10 cellular contexts compared by ENCODE assay signal in the genomic region with DNA sequence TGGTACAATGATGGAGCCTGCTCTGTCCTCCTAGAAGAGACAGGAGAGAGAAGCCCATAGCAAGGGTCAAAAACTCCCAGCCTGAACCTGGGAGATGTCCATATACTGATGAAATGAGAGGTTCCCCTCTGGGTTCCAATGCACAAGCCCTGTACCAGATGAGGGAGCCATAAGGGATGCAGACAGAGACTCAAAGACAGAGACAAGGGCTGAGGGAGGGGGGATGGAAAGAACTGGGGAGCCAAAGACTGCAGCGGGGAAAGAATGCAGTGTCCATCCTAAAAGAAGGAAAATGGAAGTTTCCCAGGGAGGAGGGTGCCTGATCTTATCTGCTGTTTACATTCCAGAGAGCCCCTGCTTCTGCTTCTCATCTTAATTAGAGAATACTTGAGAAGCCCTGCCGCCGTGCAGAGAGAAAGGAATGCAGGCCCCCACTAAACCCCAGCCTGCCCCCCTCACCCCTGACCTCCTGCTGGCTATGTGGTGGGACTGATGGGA. TPM values are rescaled to one million over a fixed set of nuclear protein-coding genes. Genes with fewer than 3 reads are reported as not detected.
DNase-seq lines count a peak whose midpoint lies in the region; ATAC-seq and TF ChIP-seq lines count a peak whose summit lies in the region.
"Had no signal": no experiment of that assay in that cellular context is flagged by ENCODE, and none has a peak within 500 bp of the region (broad histone marks: within the 10 kb centered on the region; RNA-seq: fewer than 3 reads in every experiment).

No MANE protein-coding gene starts in this region.

- TF ChIP-seq CTCF in upper lobe of right lung (IDR thresholded peaks at IDR 0.05) = peak; percentile 3

- no peaks in the 10 kb centered on the region for H3K4me1 Mint-ChIP-seq in activated T-helper 2 cell treated with anti-CD3 and anti-CD28 coated beads, Interferon-gamma antibody, Interleukin-2, Interleukin-4, amounts not matched to agents 10 μg/mL and 5 μg/mL and 100 μg/mL, durations not matched to agents 14 hours and 24 hours and 36 hours (ENCODE audit: low read depth)
- no peaks in the 10 kb centered on the region for H3K4me1 Mint-ChIP-seq in activated naive CD8-positive, alpha-beta T cell treated with anti-CD3 and anti-CD28 coated beads, Interleukin-2, amount 50 U/mL, for 24 hours

- no peaks in the 10 kb centered on the region for H3K4me1 ChIP-seq in upper lobe of right lung

- no peak overlapping the region for H3K4me3 Mint-ChIP-seq in activated T-helper 2 cell treated with anti-CD3 and anti-CD28 coated beads, Interferon-gamma antibody, Interleukin-2, Interleukin-4, amounts not matched to agents 10 μg/mL and 5 μg/mL and 100 μg/mL, durations not matched to agents 14 hours and 24 hours and 36 hours (ENCODE audit: low read depth)
- H3K4me3 Mint-ChIP-seq in activated naive CD8-positive, alpha-beta T cell treated with anti-CD3 and anti-CD28 coated beads, Interleukin-2, amount 50 U/mL, for 24 hours = no peak overlapping the region
- H3K4me3 Mint-ChIP-seq: neural crest cell had no signal

- no peaks in the 10 kb centered on the region for H3K9me3 Mint-ChIP-seq in activated T-helper 2 cell treated with anti-CD3 and anti-CD28 coated beads, Interferon-gamma antibody, Interleukin-2, Interleukin-4, amounts not matched to agents 10 μg/mL and 5 μg/mL and 100 μg/mL, durations not matched to agents 14 hours and 24 hours and 36 hours
- no peaks in the 10 kb centered on the region for H3K9me3 Mint-ChIP-seq in activated naive CD8-positive, alpha-beta T cell treated with anti-CD3 and anti-CD28 coated beads, Interleukin-2, amount 50 U/mL, for 24 hours
- H3K9me3 Mint-ChIP-seq: neural crest cell had no signal

- no peaks in the 10 kb centered on the region for H3K9me3 ChIP-seq in upper lobe of right lung

- no peak overlapping the region for H3K4me3 ChIP-seq in upper lobe of right lung

- DNase-seq in H4 (ENCODE audit: low spot score) (peak; percentile 33), left kidney (ENCODE audit: low read depth, low spot score) (peak; percentile 65), upper lobe of right lung (no peak), head of caudate nucleus (no peak)
- no peak for DNase-seq in activated T-helper 2 cell treated with anti-CD3 and anti-CD28 coated beads, Interferon-gamma antibody, Interleukin-2, Interleukin-4, amounts not matched to agents 10 μg/mL and 5 μg/mL and 100 μg/mL, durations not matched to agents 14 hours and 24 hours and 36 hours (ENCODE audit: low spot score)
- DNase-seq in activated naive CD8-positive, alpha-beta T cell treated with anti-CD3 and anti-CD28 coated beads, Interleukin-2, amount 50 U/mL, for 24 hours = no peak
- DNase-seq: activated CD4-positive, alpha-beta T cell treated with anti-CD3 and anti-CD28 coated beads for 4 hours; activated T-cell treated with anti-CD3 and anti-CD28 coated beads, Interleukin-2, amount 50 U/mL, for 48 hours had no signal

- ATAC-seq in SK-N-SH treated with all-trans-retinoic acid at 6 μM for 48 hours = peak; percentile 23
- no peak for ATAC-seq in upper lobe of right lung
- no peak for ATAC-seq in activated naive CD8-positive, alpha-beta T cell treated with anti-CD3 and anti-CD28 coated beads, Interleukin-2, amount 50 U/mL, for 24 hours

- intact Hi-C loops in upper lobe of right lung (cut with DNase I) = no loop called here
- intact Hi-C loops in head of caudate nucleus (cut with DNase I) = loop anchor here (5.0 to 10.0 kb wide), 2 partner anchors 89 to 832 kb away; no protein-coding TSS in a partner anchor
- intact Hi-C loops in activated T-helper 2 cell treated with anti-CD3 and anti-CD28 coated beads, Interferon-gamma antibody, Interleukin-2, Interleukin-4, amounts not matched to agents 10 μg/mL and 5 μg/mL and 100 μg/mL, durations not matched to agents 14 hours and 24 hours and 36 hours (cut with micrococcal nuclease) = no loop called here

- H3K27me3 Mint-ChIP-seq in activated T-helper 2 cell treated with anti-CD3 and anti-CD28 coated beads, Interferon-gamma antibody, Interleukin-2, Interleukin-4, amounts not matched to agents 10 μg/mL and 5 μg/mL and 100 μg/mL, durations not matched to agents 14 hours and 24 hours and 36 hours (ENCODE audit: low read depth) = peaks cover 29% of the 10 kb centered on the region
- H3K27me3 Mint-ChIP-seq in activated naive CD8-positive, alpha-beta T cell treated with anti-CD3 and anti-CD28 coated beads, Interleukin-2, amount 50 U/mL, for 24 hours = peaks cover 34% of the 10 kb centered on the region

- H3K27ac Mint-ChIP-seq in activated T-helper 2 cell treated with anti-CD3 and anti-CD28 coated beads, Interferon-gamma antibody, Interleukin-2, Interleukin-4, amounts not matched to agents 10 μg/mL and 5 μg/mL and 100 μg/mL, durations not matched to agents 14 hours and 24 hours and 36 hours = no peak overlapping the region
- H3K27ac Mint-ChIP-seq in activated naive CD8-positive, alpha-beta T cell treated with anti-CD3 and anti-CD28 coated beads, Interleukin-2, amount 50 U/mL, for 24 hours = no peak overlapping the region

- H3K27me3 ChIP-seq in upper lobe of right lung = no peaks in the 10 kb centered on the region

- H3K27ac ChIP-seq in upper lobe of right lung = no peak overlapping the region

- no peaks in the 10 kb centered on the region for H3K36me3 ChIP-seq in upper lobe of right lung

- no peaks in the 10 kb centered on the region for H3K36me3 Mint-ChIP-seq in activated T-helper 2 cell treated with anti-CD3 and anti-CD28 coated beads, Interferon-gamma antibody, Interleukin-2, Interleukin-4, amounts not matched to agents 10 μg/mL and 5 μg/mL and 100 μg/mL, durations not matched to agents 14 hours and 24 hours and 36 hours (ENCODE audit: low read depth)
- no peaks in the 10 kb centered on the region for H3K36me3 Mint-ChIP-seq in activated naive CD8-positive, alpha-beta T cell treated with anti-CD3 and anti-CD28 coated beads, Interleukin-2, amount 50 U/mL, for 24 hours (ENCODE audit: low read depth)

TF ChIP-seq in SK-N-SH treated with all-trans-retinoic acid at 6 μM for 48 hours, 23 proteins besides CTCF, POLR2A, EP300 and RAD21 (continues in another document):
- TF ChIP-seq, protein P1, sequence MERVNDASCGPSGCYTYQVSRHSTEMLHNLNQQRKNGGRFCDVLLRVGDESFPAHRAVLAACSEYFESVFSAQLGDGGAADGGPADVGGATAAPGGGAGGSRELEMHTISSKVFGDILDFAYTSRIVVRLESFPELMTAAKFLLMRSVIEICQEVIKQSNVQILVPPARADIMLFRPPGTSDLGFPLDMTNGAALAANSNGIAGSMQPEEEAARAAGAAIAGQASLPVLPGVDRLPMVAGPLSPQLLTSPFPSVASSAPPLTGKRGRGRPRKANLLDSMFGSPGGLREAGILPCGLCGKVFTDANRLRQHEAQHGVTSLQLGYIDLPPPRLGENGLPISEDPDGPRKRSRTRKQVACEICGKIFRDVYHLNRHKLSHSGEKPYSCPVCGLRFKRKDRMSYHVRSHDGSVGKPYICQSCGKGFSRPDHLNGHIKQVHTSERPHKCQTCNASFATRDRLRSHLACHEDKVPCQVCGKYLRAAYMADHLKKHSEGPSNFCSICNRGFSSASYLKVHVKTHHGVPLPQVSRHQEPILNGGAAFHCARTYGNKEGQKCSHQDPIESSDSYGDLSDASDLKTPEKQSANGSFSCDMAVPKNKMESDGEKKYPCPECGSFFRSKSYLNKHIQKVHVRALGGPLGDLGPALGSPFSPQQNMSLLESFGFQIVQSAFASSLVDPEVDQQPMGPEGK (CRISPR knock-in tag; IDR thresholded peaks at IDR 0.05; ENCODE audit: borderline replicate concordance) = peak; percentile 96
- TF ChIP-seq ZFP30 (CRISPR knock-in tag; IDR thresholded peaks at IDR 0.05) (no peak), ARNTL (CRISPR knock-in tag; IDR thresholded peaks at IDR 0.05; ENCODE audit: borderline replicate concordance, low read depth) (no peak), SNAI2 (CRISPR knock-in tag; IDR thresholded peaks at IDR 0.05) (no peak), PPARA (CRISPR knock-in tag; IDR thresholded peaks at IDR 0.05; ENCODE audit: borderline replicate concordance) (no peak), GLIS3 (CRISPR knock-in tag; IDR thresholded peaks at IDR 0.05) (peak; percentile 74; the same call in 1 of the 2 replicates), CSDC2 (CRISPR knock-in tag; IDR thresholded peaks at IDR 0.05) (no peak; the same call in 1 of the 2 replicates), ESRRG (CRISPR knock-in tag; IDR thresholded peaks at IDR 0.05) (peak; percentile 12; the same call in 1 of the 2 replicates)
- TF ChIP-seq, protein P2, sequence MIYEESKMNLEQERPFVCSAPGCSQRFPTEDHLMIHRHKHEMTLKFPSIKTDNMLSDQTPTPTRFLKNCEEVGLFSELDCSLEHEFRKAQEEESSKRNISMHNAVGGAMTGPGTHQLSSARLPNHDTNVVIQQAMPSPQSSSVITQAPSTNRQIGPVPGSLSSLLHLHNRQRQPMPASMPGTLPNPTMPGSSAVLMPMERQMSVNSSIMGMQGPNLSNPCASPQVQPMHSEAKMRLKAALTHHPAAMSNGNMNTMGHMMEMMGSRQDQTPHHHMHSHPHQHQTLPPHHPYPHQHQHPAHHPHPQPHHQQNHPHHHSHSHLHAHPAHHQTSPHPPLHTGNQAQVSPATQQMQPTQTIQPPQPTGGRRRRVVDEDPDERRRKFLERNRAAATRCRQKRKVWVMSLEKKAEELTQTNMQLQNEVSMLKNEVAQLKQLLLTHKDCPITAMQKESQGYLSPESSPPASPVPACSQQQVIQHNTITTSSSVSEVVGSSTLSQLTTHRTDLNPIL (CRISPR knock-in tag; IDR thresholded peaks at IDR 0.05; ENCODE audit: low read depth) = no peak; the same call in 1 of the 2 replicates

RNA-seq across cellular contexts. Expression of a gene that starts 27.7 kb away (rescaled TPM):
- 156 and 182 TPM in 2 replicates for total RNA-seq in H4 (2014; rRNA removed; shearing (Covaris generic))
- 255 TPM for total RNA-seq in upper lobe of right lung
- total RNA-seq in activated T-helper 2 cell treated with anti-CD3 and anti-CD28 coated beads, Interferon-gamma antibody, Interleukin-2, Interleukin-4, amounts not matched to agents 10 μg/mL and 5 μg/mL and 100 μg/mL, durations not matched to agents 14 hours and 24 hours and 36 hours = 1.3 and 1.9 TPM in 2 replicates

RNA-seq across cellular contexts. Expression of a gene that starts 29.6 kb away (rescaled TPM):
- total RNA-seq in H4 (2014; rRNA removed; shearing (Covaris generic)) = 479 and 559 TPM in 2 replicates
- total RNA-seq in upper lobe of right lung = 436 TPM
- total RNA-seq in activated T-helper 2 cell treated with anti-CD3 and anti-CD28 coated beads, Interferon-gamma antibody, Interleukin-2, Interleukin-4, amounts not matched to agents 10 μg/mL and 5 μg/mL and 100 μg/mL, durations not matched to agents 14 hours and 24 hours and 36 hours = 474 and 503 TPM in 2 replicates

Comparison
In these comparisons a context has a peak if more than half of its experiments do, and no peak if none do; other contexts are left out.
1. DNase-seq: peak in H4 (single experiment) and left kidney (single experiment); none in upper lobe of right lung (single experiment), head of caudate nucleus (0 of 42), activated T-helper 2 cell treated with anti-CD3 and anti-CD28 coated beads, Interferon-gamma antibody, Interleukin-2, Interleukin-4, amounts not matched to agents 10 μg/mL and 5 μg/mL and 100 μg/mL, durations not matched to agents 14 hours and 24 hours and 36 hours (single experiment) and activated naive CD8-positive, alpha-beta T cell treated with anti-CD3 and anti-CD28 coated beads, Interleukin-2, amount 50 U/mL, for 24 hours (single experiment).
2. RNA of a gene that starts 27.7 kb away (total RNA-seq): 255 TPM in upper lobe of right lung (single experiment) and 156 to 182 TPM in H4; 1.3 to 1.9 TPM in activated T-helper 2 cell treated with anti-CD3 and anti-CD28 coated beads, Interferon-gamma antibody, Interleukin-2, Interleukin-4, amounts not matched to agents 10 μg/mL and 5 μg/mL and 100 μg/mL, durations not matched to agents 14 hours and 24 hours and 36 hours; every median in the first group is over 10 times any median in the second.